In the genomic region with DNA sequence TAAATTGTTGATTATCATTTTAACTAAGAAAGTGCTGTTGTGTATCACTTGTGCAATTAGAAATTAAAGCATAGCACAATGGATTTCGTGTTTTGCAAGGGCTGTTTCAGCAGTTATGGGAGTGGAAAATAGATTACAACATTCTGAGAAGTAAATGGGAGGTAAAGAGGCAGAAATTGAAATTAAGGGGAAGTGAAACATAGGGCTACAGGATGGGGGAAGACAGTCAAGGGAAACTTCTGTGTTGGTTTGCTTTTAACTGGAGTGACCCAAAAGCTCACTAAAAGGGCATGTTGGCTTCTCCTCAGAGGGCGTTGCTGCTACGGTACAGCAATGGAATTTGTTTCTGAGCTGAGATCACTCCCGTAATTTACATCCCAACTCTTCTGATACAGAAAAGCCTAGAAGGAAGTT, we compare ENCODE assay signal across 8 cellular contexts.
DNase-seq lines count a peak whose midpoint lies in the region; ATAC-seq, FAIRE-seq and TF ChIP-seq lines count a peak whose summit lies in the region.

No MANE protein-coding gene starts in this region.

- no peaks in the 10 kb centered on the region for H3K9me3 Mint-ChIP-seq in memory B cell

- no peak for DNase-seq in GM12892 (ENCODE audit: insufficient read length)
- no peak for DNase-seq in SK-N-MC (ENCODE audit: low read depth, low spot score)
- DNase-seq in memory B cell (ENCODE audit: low spot score in 2 of 2), result peak in 1 of 2 donors; percentile 38
- DNase-seq in C1 segment of cervical spinal cord (lab: John Stamatoyannopoulos, UW), result no peak
- DNase-seq in NCI-H2081 (lab: John Stamatoyannopoulos, UW), result no peak
- DNase-seq in activated gamma-delta T cell (lab: John Stamatoyannopoulos, UW), result no peak
- DNase-seq in kidney glomerular epithelial cell (lab: John Stamatoyannopoulos, UW), result no peak

- H3K9ac ChIP-seq in SK-N-MC (ENCODE audit: insufficient read length), result no peak overlapping the region

- H3K4me3 Mint-ChIP-seq in memory B cell, result peak overlapping the region; percentile 9

- peak overlapping the region; percentile 46 for H3K27ac Mint-ChIP-seq in memory B cell

- ATAC-seq in HG02884 (IDR thresholded peaks at IDR 0.05; ENCODE audit: unreplicated experiment), result peak; percentile 55
- peak; percentile 60 for ATAC-seq in memory B cell (ENCODE audit: low read depth)

- TF ChIP-seq POLR2A in GM12892 (IDR thresholded peaks at IDR 0.05; ENCODE audit: low read depth, low read length), result no peak

- FAIRE-seq in GM12892 (lab: Jason Lieb, UNC), result peak; percentile 57

- peak overlapping the region; percentile 58; the same call in 1 of the 2 replicates for H3K27ac ChIP-seq in SK-N-MC

- H3K36me3 ChIP-seq in SK-N-MC (ENCODE audit: insufficient read depth, low read length), result no peaks in the 10 kb centered on the region

- H3K4me3 ChIP-seq in SK-N-MC, result no peak overlapping the region

- H3K4me1 Mint-ChIP-seq in memory B cell, result peaks cover 43% of the 10 kb centered on the region

- no peaks in the 10 kb centered on the region for H3K36me3 Mint-ChIP-seq in memory B cell

- H3K27me3 Mint-ChIP-seq in memory B cell, result no peaks in the 10 kb centered on the region

- no peaks in the 10 kb centered on the region for H3K9me3 ChIP-seq in SK-N-MC (ENCODE audit: low read depth, low read length)
